8 cellular contexts compared by ENCODE assay signal in the genomic region with DNA sequence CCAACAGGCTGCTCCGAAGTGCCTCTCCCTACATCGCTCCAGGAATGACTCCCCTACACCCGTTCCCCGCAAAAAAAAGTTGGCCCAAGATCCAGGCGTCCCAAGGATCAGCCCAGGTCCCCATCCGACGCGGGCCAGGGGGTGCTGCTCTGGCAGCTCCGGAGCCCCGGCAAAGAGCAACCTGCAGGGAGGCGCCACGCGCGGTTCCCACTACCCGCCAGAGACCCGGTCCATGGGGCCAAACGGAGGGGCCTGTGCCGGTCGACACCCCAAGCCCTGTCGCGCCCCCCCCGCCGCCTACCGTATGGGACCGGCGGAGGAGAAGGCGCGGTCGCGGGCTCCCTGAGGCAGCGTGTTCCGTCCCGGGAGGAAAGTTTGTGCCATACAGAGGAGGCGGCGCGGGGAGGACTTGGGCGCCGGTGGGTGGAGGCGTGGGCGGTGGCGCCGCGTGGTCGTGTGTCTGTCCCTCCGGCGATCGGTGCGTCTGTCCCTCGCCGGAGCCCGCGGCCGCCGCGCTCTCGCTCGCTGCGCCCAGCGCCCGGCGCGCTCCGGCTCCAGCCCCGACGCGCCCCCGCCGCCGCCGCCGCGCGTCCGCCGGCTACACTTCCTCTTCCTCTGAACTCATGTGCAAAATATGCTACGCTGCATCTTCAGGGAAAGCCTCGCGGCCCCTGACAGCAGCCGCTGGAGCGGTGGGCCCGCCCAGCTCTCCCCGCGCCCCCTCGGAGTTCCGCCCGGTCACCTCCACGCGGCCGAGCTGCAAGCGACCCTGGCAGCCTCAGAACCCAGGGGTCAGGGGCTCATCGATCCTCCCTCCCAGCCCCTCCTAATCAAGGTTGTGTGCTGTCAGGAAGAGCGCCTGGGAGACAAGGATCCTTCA. TPM values are rescaled to one million over a fixed set of nuclear protein-coding genes. Genes with fewer than 3 reads are reported as not detected.
DNase-seq lines count a peak whose midpoint lies in the region; ATAC-seq and TF ChIP-seq lines count a peak whose summit lies in the region.

A gene with protein sequence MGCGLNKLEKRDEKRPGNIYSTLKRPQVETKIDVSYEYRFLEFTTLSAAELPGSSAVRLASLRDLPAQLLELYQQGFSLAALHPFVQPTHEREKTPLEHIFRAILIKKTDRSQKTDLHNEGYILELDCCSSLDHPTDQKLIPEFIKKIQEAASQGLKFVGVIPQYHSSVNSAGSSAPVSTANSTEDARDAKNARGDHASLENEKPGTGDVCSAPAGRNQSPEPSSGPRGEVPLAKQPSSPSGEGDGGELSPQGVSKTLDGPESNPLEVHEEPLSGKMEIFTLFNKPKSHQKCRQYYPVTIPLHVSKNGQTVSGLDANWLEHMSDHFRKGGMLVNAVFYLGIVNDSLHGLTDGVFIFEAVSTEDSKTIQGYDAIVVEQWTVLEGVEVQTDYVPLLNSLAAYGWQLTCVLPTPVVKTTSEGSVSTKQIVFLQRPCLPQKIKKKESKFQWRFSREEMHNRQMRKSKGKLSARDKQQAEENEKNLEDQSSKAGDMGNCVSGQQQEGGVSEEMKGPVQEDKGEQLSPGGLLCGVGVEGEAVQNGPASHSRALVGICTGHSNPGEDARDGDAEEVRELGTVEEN (minus strand): TSS at position 559 of the 880 bp plus-strand sequence. CDS start 19,830 bp downstream, outside the sequence.

- peak; percentile 71 for DNase-seq in NCI-H69 (lab: John Stamatoyannopoulos, UW)
- peak in 2 of 3 experiments; percentile 14 to 33 for DNase-seq in activated CD8-positive, alpha-beta memory T cell treated with anti-CD3 and anti-CD28 coated beads for 48 hours (ENCODE audit: low read depth in 2 of 3, low spot score in 2 of 3)
- peak; percentile 53 to 72 (median 60) for DNase-seq in mucosa of descending colon
- DNase-seq in stimulated activated naive CD4-positive, alpha-beta T cell treated with Interleukin-2 at 50 U/mL for 16 hours (lab: John Stamatoyannopoulos, UW) = peak; percentile 40

- intact Hi-C loops in mucosa of descending colon (cut with DNase I, micrococcal nuclease) = no loop called here

- no peaks in the 10 kb centered on the region for H3K9me3 ChIP-seq in mucosa of descending colon

- in situ Hi-C loops in endometrial microvascular endothelial cells (cut with HindIII; ENCODE audit: inconsistent ontology term, low pct_unique_long_range_greater_than_20kb, low sequenced_read_pairs) = no loop called here

- H3K4me3 ChIP-seq in mucosa of descending colon = peak within 1 kb of the TSS; percentile 42

- H3K36me3 ChIP-seq in mucosa of descending colon (ENCODE audit: low read depth) = no peaks in the 10 kb centered on the region

- ATAC-seq in GM18498 (IDR thresholded peaks at IDR 0.05; ENCODE audit: unreplicated experiment) (peak; percentile 11), mucosa of descending colon (peak; percentile 52), HG03196 (IDR thresholded peaks at IDR 0.05; ENCODE audit: unreplicated experiment) (no peak), GM18520 (IDR thresholded peaks at IDR 0.05; ENCODE audit: unreplicated experiment) (no peak)

- H3K4me1 ChIP-seq in mucosa of descending colon (ENCODE audit: low read depth) = peaks cover 4% of the 10 kb centered on the region

- TF ChIP-seq CTCF in mucosa of descending colon (IDR thresholded peaks at IDR 0.05) = no peak

RNA-seq across cellular contexts. Expression of the gene that starts here (rescaled TPM):
- total RNA-seq in endometrial microvascular endothelial cells (ENCODE audit: inconsistent ontology term) = 50.2 TPM
- 10 to 100 TPM in 1 of 3 donors, 1 to 10 TPM in 2; 6.9 to 12.6 (median 9.7) TPM for total RNA-seq in mucosa of descending colon

Comparison
In these comparisons a context has a peak if more than half of its experiments do, and no peak if none do; other contexts are left out.
1. ATAC-seq: peak in GM18498 (single experiment) and mucosa of descending colon (single experiment); none in HG03196 (single experiment) and GM18520 (single experiment).
2. Peak in every context shown above with its lines, with median percentiles within 50 percentile points of each other: DNase-seq.